ENCODE assay signal across 1 cellular context in genomic region chr13:110259651-110260050, GRCh38.
A peak's percentile ranks its signal among the peaks of the same experiment; 100 is the strongest.
TF ChIP-seq lines count a peak whose summit lies in the region.

No MANE protein-coding gene starts in this region.

TF ChIP-seq in HepG2, 621 proteins besides CTCF, POLR2A, EP300 and RAD21:
- TF ChIP-seq ONECUT2 (CRISPR knock-in tag; IDR thresholded peaks at IDR 0.05) (no peak), CEBPB (IDR thresholded peaks at IDR 0.05; ENCODE audit: borderline replicate concordance, low read depth, low read length) (0 out of 2 replicates have a peak, but pooled peaks have one; percentile 5)
